Comparison of ENCODE assay signal across 13 cellular contexts in the genomic region with DNA sequence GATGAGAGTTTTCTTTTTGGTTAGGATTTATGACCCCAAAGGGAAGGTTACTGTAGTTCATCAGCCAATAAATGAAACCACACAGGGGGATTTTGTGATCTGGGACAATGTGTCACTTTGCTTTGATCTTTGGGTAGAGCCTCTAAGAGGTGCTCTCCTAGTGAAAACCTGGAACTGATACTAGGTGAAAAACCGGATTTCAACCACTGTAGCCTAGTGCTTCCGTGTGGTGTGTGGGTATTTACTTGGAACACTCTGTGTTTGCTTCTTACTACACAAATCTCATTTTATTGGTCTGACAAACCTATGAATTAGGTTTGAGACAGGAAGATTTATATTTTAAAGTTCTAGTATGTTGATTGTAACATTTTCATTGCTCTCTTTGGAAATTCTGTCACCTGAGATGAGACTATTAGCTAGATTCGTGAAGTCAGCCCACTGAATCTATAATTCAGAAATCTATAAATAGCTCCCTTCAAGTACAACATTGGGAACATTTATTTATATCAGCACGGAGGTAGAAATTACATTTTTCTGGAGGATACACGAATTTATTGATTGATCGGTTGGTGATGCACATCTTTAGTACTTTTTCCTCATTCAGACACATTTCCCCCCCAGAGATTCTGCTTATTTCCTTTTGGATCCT.
DNase-seq lines count a peak whose midpoint lies in the region; ATAC-seq, FAIRE-seq and TF ChIP-seq lines count a peak whose summit lies in the region.
"Had no signal": no experiment of that assay in that cellular context is flagged by ENCODE, and none has a peak within 500 bp of the region (broad histone marks: within the 10 kb centered on the region; RNA-seq: fewer than 3 reads in every experiment).

No MANE protein-coding gene starts in this region.

- peak; percentile 75 for ATAC-seq in HG03457 (IDR thresholded peaks at IDR 0.05; ENCODE audit: unreplicated experiment)
- ATAC-seq in GM19324 (IDR thresholded peaks at IDR 0.05; ENCODE audit: low FRiP score, unreplicated experiment), result no peak
- ATAC-seq in HG03439 (IDR thresholded peaks at IDR 0.05; ENCODE audit: unreplicated experiment), result no peak

- H3K36me3 ChIP-seq in esophagus squamous epithelium (no peaks in the 10 kb centered on the region), prostate gland (no peaks in the 10 kb centered on the region)

- TF ChIP-seq CTCF in esophagus squamous epithelium (IDR thresholded peaks at IDR 0.05), result no peak
- TF ChIP-seq CTCF in prostate gland (IDR thresholded peaks at IDR 0.05), result no peak

- FAIRE-seq in GM19239 (lab: Jason Lieb, UNC), result peak; percentile 23
- FAIRE-seq: GM18507, H54 had no signal

- intact Hi-C loops in esophagus squamous epithelium (cut with DNase I) (no loop called here), prostate gland (cut with DNase I) (no loop called here)

- 68 to 71% methylated on average over 6 of the region's 6 CpGs for WGBS in esophagus squamous epithelium, 2 donors
- WGBS in prostate gland, result 26% methylated on average over 6 of the region's 6 CpGs

- H3K27me3 ChIP-seq in esophagus squamous epithelium, result no peaks in the 10 kb centered on the region
- no peaks in the 10 kb centered on the region for H3K27me3 ChIP-seq in prostate gland (replicated peaks; ENCODE audit: insufficient read depth)

- no peak for TF ChIP-seq POLR2A in esophagus squamous epithelium (IDR thresholded peaks at IDR 0.05)
- no peak for TF ChIP-seq POLR2A in prostate gland (IDR thresholded peaks at IDR 0.05)

- H3K9me3 ChIP-seq in esophagus squamous epithelium, result no peaks in the 10 kb centered on the region
- no peaks in the 10 kb centered on the region for H3K9me3 ChIP-seq in prostate gland

- DNase-seq in GM19239 (ENCODE audit: insufficient read length, low spot score) (no peak), esophagus squamous epithelium (lab: John Stamatoyannopoulos, UW) (no peak), prostate gland (ENCODE audit: low spot score) (peak; percentile 18), T-helper 9 cell (no peak)
- no peak for DNase-seq in activated CD4-positive, alpha-beta T cell treated with anti-CD3 and anti-CD28 coated beads for 1 hour
- DNase-seq: activated CD4-positive, alpha-beta T cell treated with anti-CD3 and anti-CD28 coated beads, Interleukin-2, amount 50 U/mL, for 4 hours; aorta; trophoblast cell had no signal

- H3K4me3 ChIP-seq in esophagus squamous epithelium (no peak overlapping the region), prostate gland (no peak overlapping the region)

- H3K4me1 ChIP-seq in esophagus squamous epithelium (peaks cover 7 to 73% (median 12%) of the 10 kb centered on the region in 3 donors), prostate gland (replicated peaks) (peaks cover 6% of the 10 kb centered on the region)

- peak overlapping the region in 3 of 4 donors; percentile 53 to 68 (median 55) for H3K27ac ChIP-seq in esophagus squamous epithelium
- H3K27ac ChIP-seq in prostate gland, result peak overlapping the region; percentile 18 to 56
